Comparison of ENCODE assay signal across 8 cellular contexts in genomic region chr13:98476106-98476505, GRCh38.
DNase-seq lines count a peak whose midpoint lies in the region; ATAC-seq and TF ChIP-seq lines count a peak whose summit lies in the region.

No MANE protein-coding gene starts in this region.

- TF ChIP-seq CTCF in breast epithelium (IDR thresholded peaks at IDR 0.05) (no peak), spleen (IDR thresholded peaks at IDR 0.05 in 8 of 11, conservative IDR thresholded peaks at IDR 0.05 in 3 of 11) (no peak), dorsolateral prefrontal cortex (IDR thresholded peaks at IDR 0.05 in 54 of 56, conservative IDR thresholded peaks at IDR 0.05 in 2 of 56; ENCODE audit: low read depth in 1 of 56, partially characterized antibody in 56 of 56) (no peak)

- peak; percentile 55 for ATAC-seq in GM18511 (IDR thresholded peaks at IDR 0.05; ENCODE audit: unreplicated experiment)
- peak; percentile 29 for ATAC-seq in HG02623 (IDR thresholded peaks at IDR 0.05; ENCODE audit: unreplicated experiment)

- peak; percentile 42 for DNase-seq in T follicular helper cell (ENCODE audit: low read depth)
- no peak for DNase-seq in breast epithelium (ENCODE audit: low spot score in 2 of 2)
- DNase-seq in spleen, result no peak
- no peak for DNase-seq in NCI-H128 (lab: John Stamatoyannopoulos, UW; ENCODE audit: unreplicated experiment)
- DNase-seq in dorsolateral prefrontal cortex, result no peak
- DNase-seq in NCI-H510A treated with DMSO at 0.1 percent for 48 hours (lab: John Stamatoyannopoulos, UW), result no peak

- H3K27ac ChIP-seq in breast epithelium (peak overlapping the region; percentile 33 to 68), spleen (peak overlapping the region; percentile 25 to 82 (median 74)), dorsolateral prefrontal cortex (peak overlapping the region in 19 of 59 donors; percentile 3 to 67 (median 32))

- no peak overlapping the region for H3K4me3 ChIP-seq in breast epithelium
- H3K4me3 ChIP-seq in spleen, result peak overlapping the region in 2 of 8 donors; percentile 4 to 37
- H3K4me3 ChIP-seq in dorsolateral prefrontal cortex, result peak overlapping the region in 3 of 59 donors; percentile 1 to 22 (median 12)

- intact Hi-C loops in breast epithelium (cut with DNase I; ENCODE audit: low total_unique reads) (no loop called here), spleen (cut with DNase I; ENCODE audit: low total_unique reads) (loop anchor here (10.0 kb wide), 1 partner anchor 99 kb away; the partner anchor contains the start of gene STK24), dorsolateral prefrontal cortex (cut with DNase I) (no loop called here)

- H3K36me3 ChIP-seq in breast epithelium (no peaks in the 10 kb centered on the region), spleen (peaks cover 0 to 48% (median 27%) of the 10 kb centered on the region in 6 donors)

- peaks cover 0 to 6% of the 10 kb centered on the region in 2 donors for H3K4me1 ChIP-seq in breast epithelium
- H3K4me1 ChIP-seq in spleen, result peaks cover 30 to 83% (median 66%) of the 10 kb centered on the region in 6 donors

- WGBS in spleen, 5 donors, result 5 to 10% (median 9%) methylated on average over 5 of the region's 5 CpGs

- no peak for TF ChIP-seq POLR2A in breast epithelium (IDR thresholded peaks at IDR 0.05)
- TF ChIP-seq POLR2A in spleen (IDR thresholded peaks at IDR 0.05), result no peak

- H3K9me3 ChIP-seq in breast epithelium (no peaks in the 10 kb centered on the region), spleen (no peaks in the 10 kb centered on the region)

- H3K27me3 ChIP-seq in breast epithelium (no peaks in the 10 kb centered on the region), spleen (replicated peaks in 1 of 7) (no peaks in the 10 kb centered on the region), dorsolateral prefrontal cortex (no peaks in the 10 kb centered on the region)
